8 cellular contexts compared by ENCODE assay signal in the genomic region with DNA sequence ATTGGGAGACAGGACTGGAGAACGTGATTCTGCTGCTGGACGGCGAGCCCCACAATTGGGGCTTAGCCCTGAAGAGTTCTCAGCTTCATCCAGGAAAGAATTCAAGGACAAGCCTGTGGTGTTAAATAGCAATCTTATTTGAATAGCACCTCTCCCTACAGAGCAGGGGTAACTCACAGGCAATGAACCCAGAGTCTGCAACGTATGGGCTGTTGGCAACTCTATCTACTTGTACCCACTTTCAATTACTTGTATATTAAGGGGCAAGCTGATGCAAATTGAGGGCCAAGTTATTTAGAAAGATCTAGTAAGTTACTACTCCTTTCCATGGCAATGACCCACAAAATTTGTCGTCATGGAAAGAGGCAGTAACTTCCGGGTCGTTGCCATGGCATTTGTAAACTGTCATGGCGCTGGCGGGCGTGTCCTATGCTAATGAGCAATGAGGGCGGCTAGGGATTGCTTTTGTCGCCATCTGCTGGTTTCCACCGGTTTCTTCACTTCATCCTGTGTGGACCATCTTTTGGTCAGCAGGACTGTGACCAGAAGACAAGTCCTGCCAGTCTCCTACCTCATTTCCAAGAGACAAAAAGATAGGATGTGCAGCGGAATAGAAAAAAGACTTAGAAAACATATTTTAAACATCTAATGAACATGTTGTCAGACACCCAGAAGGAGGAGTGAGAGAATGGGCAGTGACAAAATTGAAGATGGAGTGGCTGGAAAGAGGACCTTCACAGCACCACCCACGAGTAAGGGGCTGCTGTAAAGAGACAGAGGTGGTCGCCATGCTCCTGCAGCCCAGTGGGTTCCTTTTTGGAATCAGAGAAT. TPM values are rescaled to one million over a fixed set of nuclear protein-coding genes. Genes with fewer than 3 reads are reported as not detected.
DNase-seq lines count a peak whose midpoint lies in the region; ATAC-seq and TF ChIP-seq lines count a peak whose summit lies in the region.

No MANE protein-coding gene starts in this region.

- H3K27me3 ChIP-seq in H7 (ENCODE audit: control insufficient read depth, insufficient read depth, low read length) (no peaks in the 10 kb centered on the region), neural cell (ENCODE audit: insufficient read depth, low read depth, low read length) (no peaks in the 10 kb centered on the region)

- H3K36me3 Mint-ChIP-seq in activated T-helper 17 cell treated with anti-CD3 and anti-CD28 coated beads, Interleukin-2, amount 50 U/mL, for 72 hours (ENCODE audit: low read depth), result no peaks in the 10 kb centered on the region
- H3K36me3 Mint-ChIP-seq in stimulated activated naive CD8-positive, alpha-beta T cell treated with anti-CD3 and anti-CD28 coated beads, Interleukin-15, Interleukin-2, amounts not matched to agents 100 ng/mL and 50 ng/mL, for 24 hours (ENCODE audit: low read depth), result no peaks in the 10 kb centered on the region

- H3K79me2 ChIP-seq in neural cell (replicated peaks; ENCODE audit: insufficient read depth, low read length), result no peaks in the 10 kb centered on the region

- H3K9me2 ChIP-seq in neural cell (ENCODE audit: insufficient read depth, low read length), result no peaks in the 10 kb centered on the region

- peak; percentile 84 for TF ChIP-seq CTCF in LNCaP clone FGC (IDR thresholded peaks at IDR 0.05; ENCODE audit: control insufficient read depth, extremely low read depth, insufficient read depth)
- TF ChIP-seq CTCF in fibroblast of the aortic adventitia (IDR thresholded peaks at IDR 0.05; ENCODE audit: insufficient read depth, low read length), result peak; percentile 86
- peak; percentile 98 for TF ChIP-seq CTCF in neural cell (IDR thresholded peaks at IDR 0.05; ENCODE audit: poor library complexity, severe bottlenecking)

- ATAC-seq in activated T-helper 17 cell treated with anti-CD3 and anti-CD28 coated beads, Interleukin-2, amount 50 U/mL, for 72 hours (replicated peaks), result peak; percentile 96

- peak overlapping the region; percentile 57 for H2AFZ ChIP-seq in neural cell (ENCODE audit: low read depth, low read length)

- no peak overlapping the region for H3K4me3 ChIP-seq in H7 (ENCODE audit: insufficient read depth, low read depth, low read length)
- H3K4me3 ChIP-seq in LNCaP clone FGC (ENCODE audit: low read depth, low read length), result no peak overlapping the region
- H3K4me3 ChIP-seq in fibroblast of the aortic adventitia (ENCODE audit: low read depth, low read length), result no peak overlapping the region
- H3K4me3 ChIP-seq in neural cell (ENCODE audit: low read length), result peak overlapping the region; percentile 26

- H3K4me3 Mint-ChIP-seq in activated T-helper 17 cell treated with anti-CD3 and anti-CD28 coated beads, Interleukin-2, amount 50 U/mL, for 72 hours, result peak overlapping the region; percentile 45
- no peak overlapping the region for H3K4me3 Mint-ChIP-seq in stimulated activated naive CD8-positive, alpha-beta T cell treated with anti-CD3 and anti-CD28 coated beads, Interleukin-15, Interleukin-2, amounts not matched to agents 100 ng/mL and 50 ng/mL, for 24 hours

- no peaks in the 10 kb centered on the region for H3K27me3 Mint-ChIP-seq in activated T-helper 17 cell treated with anti-CD3 and anti-CD28 coated beads, Interleukin-2, amount 50 U/mL, for 72 hours
- H3K27me3 Mint-ChIP-seq in stimulated activated naive CD8-positive, alpha-beta T cell treated with anti-CD3 and anti-CD28 coated beads, Interleukin-15, Interleukin-2, amounts not matched to agents 100 ng/mL and 50 ng/mL, for 24 hours, result no peaks in the 10 kb centered on the region

- H3K4me1 Mint-ChIP-seq in activated T-helper 17 cell treated with anti-CD3 and anti-CD28 coated beads, Interleukin-2, amount 50 U/mL, for 72 hours, result peaks cover 4% of the 10 kb centered on the region
- H3K4me1 Mint-ChIP-seq in stimulated activated naive CD8-positive, alpha-beta T cell treated with anti-CD3 and anti-CD28 coated beads, Interleukin-15, Interleukin-2, amounts not matched to agents 100 ng/mL and 50 ng/mL, for 24 hours (ENCODE audit: low read depth), result peaks cover 16% of the 10 kb centered on the region

- H3F3A ChIP-seq in neural cell (ENCODE audit: insufficient read depth, low read length, poor library complexity, severe bottlenecking), result no peaks in the 10 kb centered on the region

- H3K27ac ChIP-seq in neural cell (ENCODE audit: low read length), result no peak overlapping the region

- peak; percentile 94 for TF ChIP-seq RAD21 in neural cell (conservative IDR thresholded peaks at IDR 0.05)

- H3K9me3 ChIP-seq in neural cell (ENCODE audit: low read length), result no peaks in the 10 kb centered on the region

- no peak overlapping the region for H3K4me2 ChIP-seq in neural cell (ENCODE audit: low read length)

- H3K9ac ChIP-seq in neural cell (ENCODE audit: low read length), result no peak overlapping the region

- H3K27ac Mint-ChIP-seq in activated T-helper 17 cell treated with anti-CD3 and anti-CD28 coated beads, Interleukin-2, amount 50 U/mL, for 72 hours, result peak overlapping the region; percentile 86
- peak overlapping the region; percentile 76 for H3K27ac Mint-ChIP-seq in stimulated activated naive CD8-positive, alpha-beta T cell treated with anti-CD3 and anti-CD28 coated beads, Interleukin-15, Interleukin-2, amounts not matched to agents 100 ng/mL and 50 ng/mL, for 24 hours

- no peaks in the 10 kb centered on the region for H4K20me1 ChIP-seq in neural cell (ENCODE audit: insufficient read depth)

- no peak for TF ChIP-seq EP300 in neural cell (conservative IDR thresholded peaks at IDR 0.05; ENCODE audit: poor library complexity, severe bottlenecking)

- H3K36me3 ChIP-seq in H7 (replicated peaks; ENCODE audit: control insufficient read depth, insufficient read depth, low read length) (no peaks in the 10 kb centered on the region), neural cell (ENCODE audit: insufficient read depth, low read length) (no peaks in the 10 kb centered on the region)

- H3K9me3 Mint-ChIP-seq in activated T-helper 17 cell treated with anti-CD3 and anti-CD28 coated beads, Interleukin-2, amount 50 U/mL, for 72 hours, result no peaks in the 10 kb centered on the region
- no peaks in the 10 kb centered on the region for H3K9me3 Mint-ChIP-seq in stimulated activated naive CD8-positive, alpha-beta T cell treated with anti-CD3 and anti-CD28 coated beads, Interleukin-15, Interleukin-2, amounts not matched to agents 100 ng/mL and 50 ng/mL, for 24 hours

- DNase-seq in ELF-1 (ENCODE audit: low read depth, low spot score) (peak; percentile 95), H7 (peak; percentile 75), LNCaP clone FGC (ENCODE audit: low read depth) (peak; percentile 88), RPMI8226 (peak; percentile 95), fibroblast of the aortic adventitia (ENCODE audit: low read depth) (peak; percentile 98)

TF ChIP-seq in neural cell, 6 proteins besides CTCF, POLR2A, EP300 and RAD21:
- TF ChIP-seq POLR2AphosphoS5 (IDR thresholded peaks at IDR 0.05), result peak; percentile 18
- TF ChIP-seq MXI1 (conservative IDR thresholded peaks at IDR 0.05; ENCODE audit: poor library complexity, severe bottlenecking), result peak; percentile 90
- TF ChIP-seq, protein P1, sequence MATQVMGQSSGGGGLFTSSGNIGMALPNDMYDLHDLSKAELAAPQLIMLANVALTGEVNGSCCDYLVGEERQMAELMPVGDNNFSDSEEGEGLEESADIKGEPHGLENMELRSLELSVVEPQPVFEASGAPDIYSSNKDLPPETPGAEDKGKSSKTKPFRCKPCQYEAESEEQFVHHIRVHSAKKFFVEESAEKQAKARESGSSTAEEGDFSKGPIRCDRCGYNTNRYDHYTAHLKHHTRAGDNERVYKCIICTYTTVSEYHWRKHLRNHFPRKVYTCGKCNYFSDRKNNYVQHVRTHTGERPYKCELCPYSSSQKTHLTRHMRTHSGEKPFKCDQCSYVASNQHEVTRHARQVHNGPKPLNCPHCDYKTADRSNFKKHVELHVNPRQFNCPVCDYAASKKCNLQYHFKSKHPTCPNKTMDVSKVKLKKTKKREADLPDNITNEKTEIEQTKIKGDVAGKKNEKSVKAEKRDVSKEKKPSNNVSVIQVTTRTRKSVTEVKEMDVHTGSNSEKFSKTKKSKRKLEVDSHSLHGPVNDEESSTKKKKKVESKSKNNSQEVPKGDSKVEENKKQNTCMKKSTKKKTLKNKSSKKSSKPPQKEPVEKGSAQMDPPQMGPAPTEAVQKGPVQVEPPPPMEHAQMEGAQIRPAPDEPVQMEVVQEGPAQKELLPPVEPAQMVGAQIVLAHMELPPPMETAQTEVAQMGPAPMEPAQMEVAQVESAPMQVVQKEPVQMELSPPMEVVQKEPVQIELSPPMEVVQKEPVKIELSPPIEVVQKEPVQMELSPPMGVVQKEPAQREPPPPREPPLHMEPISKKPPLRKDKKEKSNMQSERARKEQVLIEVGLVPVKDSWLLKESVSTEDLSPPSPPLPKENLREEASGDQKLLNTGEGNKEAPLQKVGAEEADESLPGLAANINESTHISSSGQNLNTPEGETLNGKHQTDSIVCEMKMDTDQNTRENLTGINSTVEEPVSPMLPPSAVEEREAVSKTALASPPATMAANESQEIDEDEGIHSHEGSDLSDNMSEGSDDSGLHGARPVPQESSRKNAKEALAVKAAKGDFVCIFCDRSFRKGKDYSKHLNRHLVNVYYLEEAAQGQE (IDR thresholded peaks at IDR 0.05; ENCODE audit: borderline replicate concordance), result no peak
- TF ChIP-seq SMC3 (conservative IDR thresholded peaks at IDR 0.05; ENCODE audit: poor library complexity), result peak; percentile 99
- no peak for TF ChIP-seq TAF1 (IDR thresholded peaks at IDR 0.05; ENCODE audit: low read depth)
- TF ChIP-seq EZH2 (IDR thresholded peaks at IDR 0.05; ENCODE audit: borderline replicate concordance, insufficient read depth, low read length, poor library complexity, severe bottlenecking), result no peak

RNA-seq across cellular contexts. Expression of a gene that starts 45.8 kb away (rescaled TPM):
- 8.0 and 10.0 TPM in 2 replicates for total RNA-seq in H7 (2014; rRNA removed; shearing (Covaris generic))
- total RNA-seq in activated T-helper 17 cell treated with anti-CD3 and anti-CD28 coated beads, Interleukin-2, amount 50 U/mL, for 72 hours, result 10 to 100 TPM; 20.2 to 24.6 TPM
- total RNA-seq in fibroblast of the aortic adventitia (ENCODE audit: low replicate concordance), result 25.5 and 153 TPM in 2 replicates
- polyA plus RNA-seq in neural cell, result 166 TPM in 2 replicates
- 121 and 123 TPM in 2 replicates for polyA minus RNA-seq in neural cell

RNA-seq across cellular contexts. Expression of a gene that starts 49.2 kb away (rescaled TPM):
- 13.3 and 14.0 TPM in 2 replicates for total RNA-seq in H7 (2014; rRNA removed; shearing (Covaris generic))
- total RNA-seq in activated T-helper 17 cell treated with anti-CD3 and anti-CD28 coated beads, Interleukin-2, amount 50 U/mL, for 72 hours, result 10 to 100 TPM; 16.5 to 19.7 TPM
- total RNA-seq in fibroblast of the aortic adventitia (ENCODE audit: low replicate concordance), result 30.0 and 30.6 TPM in 2 replicates
- 53.3 and 60.8 TPM in 2 replicates for polyA plus RNA-seq in neural cell
- 85.5 and 94.3 TPM in 2 replicates for polyA minus RNA-seq in neural cell

RNA-seq across cellular contexts. Expression of a gene that starts 49.2 kb away (rescaled TPM):
- 25.7 and 31.2 TPM in 2 replicates for total RNA-seq in H7 (2014; rRNA removed; shearing (Covaris generic))
- 10 to 100 TPM; 31.5 to 37.0 TPM for total RNA-seq in activated T-helper 17 cell treated with anti-CD3 and anti-CD28 coated beads, Interleukin-2, amount 50 U/mL, for 72 hours
- total RNA-seq in fibroblast of the aortic adventitia (ENCODE audit: low replicate concordance), result 15.2 and 21.1 TPM in 2 replicates
- 45.4 and 53.1 TPM in 2 replicates for polyA plus RNA-seq in neural cell
- polyA minus RNA-seq in neural cell, result 81.8 and 97.6 TPM in 2 replicates
